In the genomic region with DNA sequence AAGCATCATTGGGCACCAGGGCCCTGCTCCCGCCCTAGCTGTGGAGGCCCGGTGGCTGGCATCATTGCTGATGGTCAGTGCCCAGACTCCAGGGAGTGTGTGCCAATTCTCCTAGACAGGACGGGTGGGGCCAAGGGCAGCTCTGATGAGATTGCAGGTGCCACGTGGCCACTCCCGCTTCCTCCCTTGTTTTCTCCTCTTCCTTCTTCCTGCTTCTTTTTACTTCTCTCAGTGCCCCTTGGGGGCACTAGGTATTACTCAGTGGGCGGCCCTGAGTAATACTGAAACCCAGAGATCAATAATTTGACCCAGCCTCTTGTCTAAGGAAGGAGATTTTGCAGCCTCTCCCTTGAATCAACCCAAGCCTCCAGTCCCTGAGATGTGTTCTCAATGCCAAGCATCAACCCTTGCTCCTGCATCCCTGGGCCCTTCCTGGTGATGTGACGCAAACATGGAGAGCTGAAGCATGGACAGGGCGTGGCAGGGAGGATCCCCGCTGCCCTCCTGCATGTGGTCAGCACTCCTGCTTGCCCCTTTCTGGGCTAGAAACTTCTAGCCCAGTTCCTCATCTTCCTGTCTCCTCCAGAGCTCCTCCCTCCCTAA, we compare ENCODE assay signal across 9 cellular contexts. TPM values are rescaled to one million over a fixed set of nuclear protein-coding genes. Genes with fewer than 3 reads are reported as not detected.
A peak's percentile ranks its signal among the peaks of the same experiment; 100 is the strongest.
DNase-seq lines count a peak whose midpoint lies in the region; ATAC-seq and TF ChIP-seq lines count a peak whose summit lies in the region.
"Had no signal": no experiment of that assay in that cellular context is flagged by ENCODE, and none has a peak within 500 bp of the region (broad histone marks: within the 10 kb centered on the region; RNA-seq: fewer than 3 reads in every experiment).

No MANE protein-coding gene starts in this region.

- H3K4me3 Mint-ChIP-seq in HFFc6 (no peak overlapping the region), chondrocyte (ENCODE audit: unreplicated experiment) (no peak overlapping the region), WTC11 (no peak overlapping the region)
- H3K4me3 Mint-ChIP-seq: CD4-positive, alpha-beta T cell had no signal

- H3K9me3 Mint-ChIP-seq in HFFc6 (no peaks in the 10 kb centered on the region), chondrocyte (ENCODE audit: low read depth) (no peaks in the 10 kb centered on the region), WTC11 (no peaks in the 10 kb centered on the region)
- H3K9me3 Mint-ChIP-seq: CD4-positive, alpha-beta T cell had no signal

- H3K4me1 Mint-ChIP-seq in HFFc6 (ENCODE audit: low read depth) (peaks cover 20% of the 10 kb centered on the region), chondrocyte (ENCODE audit: low read depth) (no peaks in the 10 kb centered on the region), WTC11 (peaks cover 4% of the 10 kb centered on the region; the same call in 1 of the 2 replicates)

- POLR2A ChIA-PET in WTC11 (lab: Charles Lee) = no interaction called here

- H3K27me3 Mint-ChIP-seq in HFFc6 (ENCODE audit: insufficient read depth) (peaks cover 25% of the 10 kb centered on the region), chondrocyte (ENCODE audit: low read depth) (peaks cover 27% of the 10 kb centered on the region), WTC11 (ENCODE audit: low read depth) (peaks cover 66% of the 10 kb centered on the region)

- CTCF ChIA-PET in WTC11 (lab: Charles Lee) = interaction anchor here (0.7 to 2.0 kb wide), 4 partner anchors 8 to 52 kb away, joined by 3 to 8 read pairs (median 4); no protein-coding TSS in a partner anchor

- ATAC-seq in WTC11 = no peak

- no peak for TF ChIP-seq CTCF in HFFc6 (IDR thresholded peaks at IDR 0.05)
- TF ChIP-seq CTCF in chondrocyte (IDR thresholded peaks at IDR 0.05) = no peak
- TF ChIP-seq CTCF in WTC11 (IDR thresholded peaks at IDR 0.05) = no peak

- no peaks in the 10 kb centered on the region for H3K36me3 Mint-ChIP-seq in HFFc6 (ENCODE audit: low read depth)
- H3K36me3 Mint-ChIP-seq in chondrocyte (ENCODE audit: low read depth) = peaks cover under 1% of the 10 kb centered on the region
- peaks cover 5% of the 10 kb centered on the region; the same call in 1 of the 2 replicates for H3K36me3 Mint-ChIP-seq in WTC11

- H3K27ac Mint-ChIP-seq in HFFc6 (peak overlapping the region; percentile 34; the same call in 1 of the 2 replicates), chondrocyte (ENCODE audit: unreplicated experiment) (no peak overlapping the region), WTC11 (no peak overlapping the region)
- H3K27ac Mint-ChIP-seq: CD4-positive, alpha-beta T cell had no signal

- DNase-seq in A172 (ENCODE audit: low spot score) (peak; percentile 69), HFFc6 (no peak), chondrocyte (ENCODE audit: low spot score) (peak; percentile 49), mucosa of gallbladder (ENCODE audit: low spot score) (peak; percentile 78), iPS-NIHi11 (ENCODE audit: low spot score) (no peak), WTC11 (ENCODE audit: low spot score) (no peak)
- no peak for DNase-seq in activated CD4-positive, alpha-beta T cell treated with anti-CD3 and anti-CD28 coated beads for 4 hours
- DNase-seq in activated CD4-positive, alpha-beta T cell treated with anti-CD3 and anti-CD28 coated beads, Interleukin-2, amount 50 U/mL, for 48 hours = no peak

TF ChIP-seq in WTC11, 78 proteins besides CTCF, POLR2A, EP300 and RAD21:
- no peak for TF ChIP-seq ZNF671 (CRISPR knock-in tag; IDR thresholded peaks at IDR 0.05)
- TF ChIP-seq, protein P1, sequence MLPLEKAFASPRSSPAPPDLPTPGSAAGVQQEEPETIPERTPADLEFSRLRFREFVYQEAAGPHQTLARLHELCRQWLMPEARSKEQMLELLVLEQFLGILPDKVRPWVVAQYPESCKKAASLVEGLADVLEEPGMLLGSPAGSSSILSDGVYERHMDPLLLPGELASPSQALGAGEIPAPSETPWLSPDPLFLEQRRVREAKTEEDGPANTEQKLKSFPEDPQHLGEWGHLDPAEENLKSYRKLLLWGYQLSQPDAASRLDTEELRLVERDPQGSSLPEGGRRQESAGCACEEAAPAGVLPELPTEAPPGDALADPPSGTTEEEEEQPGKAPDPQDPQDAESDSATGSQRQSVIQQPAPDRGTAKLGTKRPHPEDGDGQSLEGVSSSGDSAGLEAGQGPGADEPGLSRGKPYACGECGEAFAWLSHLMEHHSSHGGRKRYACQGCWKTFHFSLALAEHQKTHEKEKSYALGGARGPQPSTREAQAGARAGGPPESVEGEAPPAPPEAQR (CRISPR knock-in tag; IDR thresholded peaks at IDR 0.05) = no peak
- TF ChIP-seq, protein P2, sequence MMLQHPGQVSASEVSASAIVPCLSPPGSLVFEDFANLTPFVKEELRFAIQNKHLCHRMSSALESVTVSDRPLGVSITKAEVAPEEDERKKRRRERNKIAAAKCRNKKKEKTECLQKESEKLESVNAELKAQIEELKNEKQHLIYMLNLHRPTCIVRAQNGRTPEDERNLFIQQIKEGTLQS (CRISPR knock-in tag; conservative IDR thresholded peaks at IDR 0.05) = no peak
- no peak for TF ChIP-seq NR1H2 (CRISPR knock-in tag; IDR thresholded peaks at IDR 0.05)
- no peak for TF ChIP-seq SP1 (CRISPR knock-in tag; conservative IDR thresholded peaks at IDR 0.05)
- TF ChIP-seq ZNF138 (CRISPR knock-in tag; conservative IDR thresholded peaks at IDR 0.05) = no peak
- TF ChIP-seq, protein P3, sequence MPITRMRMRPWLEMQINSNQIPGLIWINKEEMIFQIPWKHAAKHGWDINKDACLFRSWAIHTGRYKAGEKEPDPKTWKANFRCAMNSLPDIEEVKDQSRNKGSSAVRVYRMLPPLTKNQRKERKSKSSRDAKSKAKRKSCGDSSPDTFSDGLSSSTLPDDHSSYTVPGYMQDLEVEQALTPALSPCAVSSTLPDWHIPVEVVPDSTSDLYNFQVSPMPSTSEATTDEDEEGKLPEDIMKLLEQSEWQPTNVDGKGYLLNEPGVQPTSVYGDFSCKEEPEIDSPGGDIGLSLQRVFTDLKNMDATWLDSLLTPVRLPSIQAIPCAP (CRISPR knock-in tag; IDR thresholded peaks at IDR 0.05) = no peak
- TF ChIP-seq PRDM15 (CRISPR knock-in tag; IDR thresholded peaks at IDR 0.05) = no peak
- no peak for TF ChIP-seq PRRX2 (CRISPR knock-in tag; IDR thresholded peaks at IDR 0.05)

RNA-seq across cellular contexts. Expression of gene CDK18, which starts 32.4 kb away (rescaled TPM):
- total RNA-seq in A172 (2014; rRNA removed; shearing (Covaris generic)) = 31.5 and 34.9 TPM in 2 replicates
- 1 to 10 TPM in 4 of 6 experiments, under 1 TPM in 2; 0.33 to 2.9 (median 1.7) TPM for total RNA-seq in HFFc6 (2021; fragmentation: NEBNext Ultra II Directional; extraction: Animal tissue kit (Norgen Biotek cat#: 25700))
- total RNA-seq in chondrocyte (10.2 to 18.4 TPM (median 17.3 TPM) in 3 replicates), mucosa of gallbladder (76.4 TPM), WTC11 (2021) (62.1 to 71.9 TPM (median 64.7 TPM) in 3 replicates)

Comparison
In these comparisons a context has a peak if more than half of its experiments do, and no peak if none do; other contexts are left out.
1. DNase-seq: peak in A172 (single experiment), chondrocyte (single experiment) and mucosa of gallbladder (single experiment); none in HFFc6 (single experiment), activated CD4-positive, alpha-beta T cell treated with anti-CD3 and anti-CD28 coated beads for 4 hours (0 of 2), iPS-NIHi11 (single experiment), WTC11 (single experiment) and activated CD4-positive, alpha-beta T cell treated with anti-CD3 and anti-CD28 coated beads, Interleukin-2, amount 50 U/mL, for 48 hours (0 of 2).